ENCODE assay signal across 10 cellular contexts in genomic region chr1:228107636-228108035, GRCh38. TPM values are rescaled to one million over a fixed set of nuclear protein-coding genes. Genes with fewer than 3 reads are reported as not detected.
DNase-seq lines count a peak whose midpoint lies in the region; ATAC-seq and TF ChIP-seq lines count a peak whose summit lies in the region.
"Had no signal": no experiment of that assay in that cellular context is flagged by ENCODE, and none has a peak within 500 bp of the region (broad histone marks: within the 10 kb centered on the region; RNA-seq: fewer than 3 reads in every experiment).

No MANE protein-coding gene starts in this region.

- peak overlapping the region; percentile 59 to 97 (median 92) for H3K4me3 Mint-ChIP-seq in CD8-positive, alpha-beta memory T cell
- H3K4me3 Mint-ChIP-seq in HFFc6: peak overlapping the region; percentile 92
- peak overlapping the region; percentile 88 to 98 (median 94) for H3K4me3 Mint-ChIP-seq in naive thymus-derived CD8-positive, alpha-beta T cell

- peaks cover 0 to 25% (median 3%) of the 10 kb centered on the region in 3 donors for H3K36me3 Mint-ChIP-seq in CD8-positive, alpha-beta memory T cell
- H3K36me3 Mint-ChIP-seq in HFFc6 (ENCODE audit: low read depth): no peaks in the 10 kb centered on the region
- H3K36me3 Mint-ChIP-seq in activated naive CD4-positive, alpha-beta T cell treated with anti-CD3 and anti-CD28 coated beads, Interleukin-2, amount 50 U/mL, for 72 hours: peaks cover 14 to 19% of the 10 kb centered on the region in 2 donors
- H3K36me3 Mint-ChIP-seq in naive thymus-derived CD8-positive, alpha-beta T cell: peaks cover 0 to 13% (median 0%) of the 10 kb centered on the region in 3 donors

- no peak overlapping the region for H3K27ac ChIP-seq in CD8-positive, alpha-beta memory T cell (ENCODE audit: low read depth, low read length)

- H3K27ac Mint-ChIP-seq in CD8-positive, alpha-beta memory T cell: peak overlapping the region in 7 of 8 donors; percentile 58 to 95 (median 92)
- no peak overlapping the region for H3K27ac Mint-ChIP-seq in HFFc6
- H3K27ac Mint-ChIP-seq in activated naive CD4-positive, alpha-beta T cell treated with anti-CD3 and anti-CD28 coated beads, Interleukin-2, amount 50 U/mL, for 72 hours: peak overlapping the region; percentile 91 to 96
- H3K27ac Mint-ChIP-seq in naive thymus-derived CD8-positive, alpha-beta T cell: peak overlapping the region; percentile 56 to 99 (median 97)

- H3K9me3 ChIP-seq in CD8-positive, alpha-beta memory T cell (ENCODE audit: low read length): no peaks in the 10 kb centered on the region

- DNase-seq in CD8-positive, alpha-beta memory T cell: no peak
- no peak for DNase-seq in HFFc6
- no peak for DNase-seq in activated naive CD4-positive, alpha-beta T cell treated with anti-CD3 and anti-CD28 coated beads, Interleukin-2, amount 50 U/mL, for 72 hours (ENCODE audit: low spot score in 2 of 2)
- no peak for DNase-seq in naive thymus-derived CD8-positive, alpha-beta T cell
- no peak for DNase-seq in cerebellar nuclear complex (lab: John Stamatoyannopoulos, UW)
- no peak for DNase-seq in NCI-H1694 (lab: John Stamatoyannopoulos, UW)
- no peak for DNase-seq in DMS53 treated with DMSO at 0.1 percent for 48 hours (lab: John Stamatoyannopoulos, UW; ENCODE audit: unreplicated experiment)
- DNase-seq: DMS53, RPMI8226 had no signal

- CTCF ChIA-PET in CD8-positive, alpha-beta memory T cell (lab: Charles Lee): interaction anchor here (1.1 kb wide), 1 partner anchor 393 kb away, joined by 3 read pairs; no protein-coding TSS in a partner anchor

- H3K27me3 Mint-ChIP-seq in CD8-positive, alpha-beta memory T cell: peaks cover 0 to 2% of the 10 kb centered on the region in 2 donors
- peaks cover 6% of the 10 kb centered on the region for H3K27me3 Mint-ChIP-seq in HFFc6 (ENCODE audit: insufficient read depth)
- peaks cover 0 to 1% (median 0%) of the 10 kb centered on the region in 5 donors for H3K27me3 Mint-ChIP-seq in naive thymus-derived CD8-positive, alpha-beta T cell

- POLR2A ChIA-PET in CD8-positive, alpha-beta memory T cell (lab: Charles Lee): no interaction called here
- POLR2A ChIA-PET in naive thymus-derived CD8-positive, alpha-beta T cell (lab: Charles Lee): interaction anchor here (0.8 to 2.6 kb wide), 5 partner anchors 23 to 58 kb away, joined by 3 to 11 read pairs (median 4); partner anchors contain the start of genes ARF1, GUK1 and IBA57

- peaks cover 13% of the 10 kb centered on the region for H3K36me3 ChIP-seq in CD8-positive, alpha-beta memory T cell (ENCODE audit: insufficient read depth, low read length)

- ATAC-seq in activated naive CD4-positive, alpha-beta T cell treated with anti-CD3 and anti-CD28 coated beads, Interleukin-2, amount 50 U/mL, for 72 hours: no peak
- no peak for ATAC-seq in naive thymus-derived CD8-positive, alpha-beta T cell
- ATAC-seq in GM18505 (IDR thresholded peaks at IDR 0.05; ENCODE audit: unreplicated experiment): no peak

- no peaks in the 10 kb centered on the region for H3K27me3 ChIP-seq in CD8-positive, alpha-beta memory T cell (ENCODE audit: insufficient read depth, low read length, poor library complexity, severe bottlenecking)

- H3K4me1 ChIP-seq in CD8-positive, alpha-beta memory T cell (ENCODE audit: insufficient read depth, low read length): peaks cover 31% of the 10 kb centered on the region

- no peak for TF ChIP-seq POLR2A in GM18505 (IDR thresholded peaks at IDR 0.05; ENCODE audit: borderline replicate concordance, extremely low read depth, insufficient read depth, insufficient read length)

- TF ChIP-seq CTCF in HFFc6 (IDR thresholded peaks at IDR 0.05): no peak

- H3K4me1 Mint-ChIP-seq in CD8-positive, alpha-beta memory T cell: peaks cover 24 to 43% (median 28%) of the 10 kb centered on the region in 3 donors
- H3K4me1 Mint-ChIP-seq in HFFc6 (ENCODE audit: low read depth): peaks cover 31% of the 10 kb centered on the region
- H3K4me1 Mint-ChIP-seq in naive thymus-derived CD8-positive, alpha-beta T cell: peaks cover 13 to 44% (median 40%) of the 10 kb centered on the region in 4 donors

- H3K4me3 ChIP-seq in CD8-positive, alpha-beta memory T cell (ENCODE audit: low read length): no peak overlapping the region

- no peaks in the 10 kb centered on the region for H3K9me3 Mint-ChIP-seq in CD8-positive, alpha-beta memory T cell
- no peaks in the 10 kb centered on the region for H3K9me3 Mint-ChIP-seq in HFFc6
- no peaks in the 10 kb centered on the region for H3K9me3 Mint-ChIP-seq in activated naive CD4-positive, alpha-beta T cell treated with anti-CD3 and anti-CD28 coated beads, Interleukin-2, amount 50 U/mL, for 72 hours
- no peaks in the 10 kb centered on the region for H3K9me3 Mint-ChIP-seq in naive thymus-derived CD8-positive, alpha-beta T cell

RNA-seq across cellular contexts. Expression of gene MRPL55, which starts 1.5 kb away (rescaled TPM):
- total RNA-seq in CD8-positive, alpha-beta memory T cell: 10 to 100 TPM; 70.0 to 71.8 TPM
- 146 TPM for polyA plus RNA-seq in CD8-positive, alpha-beta memory T cell
- total RNA-seq in HFFc6 (2021; fragmentation: NEBNext Ultra II Directional; extraction: Animal tissue kit (Norgen Biotek cat#: 25700)): 10 to 100 TPM; 48.3 to 55.4 (median 49.6) TPM
- total RNA-seq in activated naive CD4-positive, alpha-beta T cell treated with anti-CD3 and anti-CD28 coated beads, Interleukin-2, amount 50 U/mL, for 72 hours: 10 to 100 TPM; 50.6 to 52.5 TPM
- 10 to 100 TPM; 61.9 to 64.8 TPM for total RNA-seq in naive thymus-derived CD8-positive, alpha-beta T cell
- 100 to 1,000 TPM in 2 of 3 donors, 10 to 100 TPM in 1; 96.9 to 130 (median 103) TPM for polyA plus RNA-seq in naive thymus-derived CD8-positive, alpha-beta T cell

RNA-seq across cellular contexts. Expression of gene C1orf35, which starts 4.5 kb away (rescaled TPM):
- total RNA-seq in CD8-positive, alpha-beta memory T cell: 10 to 100 TPM; 28.7 to 29.2 TPM
- 21.4 TPM for polyA plus RNA-seq in CD8-positive, alpha-beta memory T cell
- 10 to 100 TPM; 10.4 to 17.2 (median 12.5) TPM for total RNA-seq in HFFc6 (2021; fragmentation: NEBNext Ultra II Directional; extraction: Animal tissue kit (Norgen Biotek cat#: 25700))
- total RNA-seq in activated naive CD4-positive, alpha-beta T cell treated with anti-CD3 and anti-CD28 coated beads, Interleukin-2, amount 50 U/mL, for 72 hours: 10 to 100 TPM; 17.6 to 19.4 TPM
- total RNA-seq in naive thymus-derived CD8-positive, alpha-beta T cell: 10 to 100 TPM; 26.0 to 28.1 TPM
- 10 to 100 TPM; 12.9 to 25.6 (median 20.0) TPM for polyA plus RNA-seq in naive thymus-derived CD8-positive, alpha-beta T cell

RNA-seq across cellular contexts. Expression of gene ARF1, which starts 25.1 kb away (rescaled TPM):
- 100 to 1,000 TPM; 379 TPM for total RNA-seq in CD8-positive, alpha-beta memory T cell
- 569 TPM for polyA plus RNA-seq in CD8-positive, alpha-beta memory T cell
- 100 to 1,000 TPM; 578 to 615 (median 590) TPM for total RNA-seq in HFFc6 (2021; fragmentation: NEBNext Ultra II Directional; extraction: Animal tissue kit (Norgen Biotek cat#: 25700))
- 100 to 1,000 TPM; 308 to 333 TPM for total RNA-seq in activated naive CD4-positive, alpha-beta T cell treated with anti-CD3 and anti-CD28 coated beads, Interleukin-2, amount 50 U/mL, for 72 hours
- 100 to 1,000 TPM; 201 to 203 TPM for total RNA-seq in naive thymus-derived CD8-positive, alpha-beta T cell
- 100 to 1,000 TPM; 332 to 385 (median 368) TPM for polyA plus RNA-seq in naive thymus-derived CD8-positive, alpha-beta T cell

RNA-seq across cellular contexts. Expression of gene GUK1, which starts 32.4 kb away (rescaled TPM):
- 100 to 1,000 TPM; 222 to 245 TPM for total RNA-seq in CD8-positive, alpha-beta memory T cell
- 467 TPM for polyA plus RNA-seq in CD8-positive, alpha-beta memory T cell
- total RNA-seq in HFFc6 (2021; fragmentation: NEBNext Ultra II Directional; extraction: Animal tissue kit (Norgen Biotek cat#: 25700)): 100 to 1,000 TPM; 215 to 313 (median 247) TPM
- 100 to 1,000 TPM; 206 to 293 TPM for total RNA-seq in activated naive CD4-positive, alpha-beta T cell treated with anti-CD3 and anti-CD28 coated beads, Interleukin-2, amount 50 U/mL, for 72 hours
- total RNA-seq in naive thymus-derived CD8-positive, alpha-beta T cell: 100 to 1,000 TPM; 189 to 202 TPM
- polyA plus RNA-seq in naive thymus-derived CD8-positive, alpha-beta T cell: 100 to 1,000 TPM; 369 to 466 (median 374) TPM

RNA-seq across cellular contexts. Expression of gene GJC2, which starts 42.1 kb away (rescaled TPM):
- total RNA-seq in CD8-positive, alpha-beta memory T cell: 1 to 10 TPM in 1 of 2 experiments, under 1 TPM in 1; 0.57 to 1.1 TPM
- polyA plus RNA-seq in CD8-positive, alpha-beta memory T cell: not detected
- 1 to 10 TPM; 1.1 to 2.3 (median 1.2) TPM for total RNA-seq in HFFc6 (2021; fragmentation: NEBNext Ultra II Directional; extraction: Animal tissue kit (Norgen Biotek cat#: 25700))
- under 1 TPM; 0.16 to 0.86 TPM for total RNA-seq in activated naive CD4-positive, alpha-beta T cell treated with anti-CD3 and anti-CD28 coated beads, Interleukin-2, amount 50 U/mL, for 72 hours
- 1 to 10 TPM; 2.6 to 2.8 TPM for total RNA-seq in naive thymus-derived CD8-positive, alpha-beta T cell
- under 1 TPM in 2 of 3 donors, not detected in 1; 0.16 to 0.22 TPM for polyA plus RNA-seq in naive thymus-derived CD8-positive, alpha-beta T cell
